In the genomic region with DNA sequence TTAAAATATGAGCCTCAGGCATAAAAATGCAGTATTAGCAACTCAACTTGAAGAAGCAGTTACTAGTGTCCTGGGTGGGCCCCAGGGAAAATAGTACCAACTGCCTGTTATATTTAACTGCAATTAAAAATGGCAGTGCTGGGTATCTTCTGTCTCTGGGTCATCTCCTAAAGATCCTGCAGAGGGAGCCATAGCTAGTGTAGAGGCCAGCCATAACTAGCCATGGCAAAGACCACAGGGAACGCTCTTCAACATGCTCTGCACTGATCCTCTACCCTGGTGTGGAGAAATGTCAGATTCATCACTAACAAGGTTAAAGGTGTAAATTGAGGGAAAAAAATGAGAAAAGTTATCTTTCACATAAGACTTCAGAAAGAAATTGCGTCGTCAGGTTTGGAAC, we compare ENCODE assay signal across 10 cellular contexts.
DNase-seq lines count a peak whose midpoint lies in the region; ATAC-seq, FAIRE-seq and TF ChIP-seq lines count a peak whose summit lies in the region.
"Had no signal": no experiment of that assay in that cellular context is flagged by ENCODE, and none has a peak within 500 bp of the region (broad histone marks: within the 10 kb centered on the region; RNA-seq: fewer than 3 reads in every experiment).

No MANE protein-coding gene starts in this region.

- no peak overlapping the region for H3K27ac Mint-ChIP-seq in GM23338
- H3K27ac Mint-ChIP-seq: activated naive CD4-positive, alpha-beta T cell treated with anti-CD3 and anti-CD28 coated beads, Interleukin-2, amount 50 U/mL, for 72 hours had no signal

- H3K4me1 Mint-ChIP-seq in GM23338, result peaks cover 2% of the 10 kb centered on the region; the same call in 1 of the 3 replicates

- H3K9me3 ChIP-seq in WERI-Rb-1 (ENCODE audit: severe bottlenecking) (no peaks in the 10 kb centered on the region), kidney (ENCODE audit: control insufficient read depth in 1 of 2, low read length in 2 of 2) (no peaks in the 10 kb centered on the region), small intestine (ENCODE audit: control insufficient read depth, low read depth) (peaks cover 4% of the 10 kb centered on the region)

- H3K27me3 Mint-ChIP-seq in GM23338 (ENCODE audit: insufficient read depth, low read depth, poor library complexity), result peaks cover 13% of the 10 kb centered on the region

- H3K9ac ChIP-seq in kidney (ENCODE audit: low read length in 2 of 2), result no peak overlapping the region
- H3K9ac ChIP-seq: parathyroid adenoma had no signal

- no peak for FAIRE-seq in kidney (lab: Jason Lieb, UNC)
- no peak for FAIRE-seq in small intestine (lab: Jason Lieb, UNC)

- H2AFZ ChIP-seq in GM23338, result no peak overlapping the region
- H2AFZ ChIP-seq: parathyroid adenoma had no signal

- DNase-seq in AML-193 (lab: John Stamatoyannopoulos, UW) (peak; percentile 8 to 9), GM23338 (ENCODE audit: low spot score) (peak; percentile 81), WERI-Rb-1 (peak; percentile 38), kidney (no peak), C1 segment of cervical spinal cord (lab: John Stamatoyannopoulos, UW) (no peak), small intestine (no peak), NK-92 (lab: John Stamatoyannopoulos, UW; ENCODE audit: unreplicated experiment) (no peak), glomerular visceral epithelial cell (ENCODE audit: extremely low spot score) (no peak)

- H3K4me3 ChIP-seq in GM23338, result no peak overlapping the region
- no peak overlapping the region for H3K4me3 ChIP-seq in WERI-Rb-1 (ENCODE audit: low read depth, low read length)
- no peak overlapping the region for H3K4me3 ChIP-seq in kidney (ENCODE audit: low read length in 2 of 2)
- no peak overlapping the region for H3K4me3 ChIP-seq in small intestine (ENCODE audit: low read depth in 1 of 2, low read length in 2 of 2)

- H3K36me3 ChIP-seq in GM23338 (ENCODE audit: insufficient read depth), result no peaks in the 10 kb centered on the region
- H3K36me3 ChIP-seq in WERI-Rb-1, result no peaks in the 10 kb centered on the region
- H3K36me3 ChIP-seq in kidney (ENCODE audit: control insufficient read depth in 1 of 2, insufficient read depth in 2 of 2, low read length in 2 of 2), result no peaks in the 10 kb centered on the region
- no peaks in the 10 kb centered on the region for H3K36me3 ChIP-seq in small intestine (ENCODE audit: control insufficient read depth in 2 of 2, insufficient read depth in 2 of 2, low read length in 2 of 2)

- H3K27me3 ChIP-seq in GM23338 (ENCODE audit: insufficient read depth) (no peaks in the 10 kb centered on the region), WERI-Rb-1 (ENCODE audit: insufficient read depth, low read depth, severe bottlenecking) (no peaks in the 10 kb centered on the region), small intestine (ENCODE audit: control insufficient read depth in 2 of 2, insufficient read depth in 2 of 2, low read length in 2 of 2) (no peaks in the 10 kb centered on the region)

- no peaks in the 10 kb centered on the region for H3K9me2 ChIP-seq in GM23338 (ENCODE audit: insufficient read depth)

- H3K9me3 Mint-ChIP-seq in GM23338, result peaks cover 74% of the 10 kb centered on the region

- peak; percentile 70 to 75 for TF ChIP-seq CTCF in GM23338 (conservative IDR thresholded peaks at IDR 0.05; ENCODE audit: low read depth in 2 of 2)
- TF ChIP-seq CTCF in WERI-Rb-1 (IDR thresholded peaks at IDR 0.05; ENCODE audit: low read depth, low read length), result peak; percentile 65
- peak; percentile 8 for TF ChIP-seq CTCF in kidney (IDR thresholded peaks at IDR 0.05; ENCODE audit: borderline replicate concordance, extremely low read depth, insufficient read depth)

- intact Hi-C loops in kidney (cut with DNase I), result no loop called here

- H3K36me3 Mint-ChIP-seq in GM23338 (ENCODE audit: low read depth), result peaks cover 4% of the 10 kb centered on the region; the same call in 1 of the 3 replicates

- H3K4me1 ChIP-seq in GM23338 (ENCODE audit: insufficient read depth) (no peaks in the 10 kb centered on the region), kidney (ENCODE audit: control insufficient read depth in 1 of 2, insufficient read depth in 1 of 2, low read depth in 1 of 2, low read length in 2 of 2) (no peaks in the 10 kb centered on the region), small intestine (ENCODE audit: control insufficient read depth in 2 of 2, insufficient read depth in 1 of 2, low read depth in 1 of 2, low read length in 1 of 2) (no peaks in the 10 kb centered on the region)
- H3K4me1 ChIP-seq: parathyroid adenoma had no signal

- WGBS in small intestine, 3 donors, result 80 to 85% (median 83%) methylated on average over 3 of the region's 3 CpGs

- no peak overlapping the region for H3K4me2 ChIP-seq in GM23338

- no peak overlapping the region for H3K4me3 Mint-ChIP-seq in GM23338

- H4K20me1 ChIP-seq in GM23338 (replicated peaks; ENCODE audit: insufficient read depth), result no peaks in the 10 kb centered on the region

- no peaks in the 10 kb centered on the region for H3F3A ChIP-seq in GM23338 (replicated peaks; ENCODE audit: low read depth)

- H3K27ac ChIP-seq in GM23338 (ENCODE audit: low read depth), result no peak overlapping the region
- H3K27ac ChIP-seq in WERI-Rb-1, result no peak overlapping the region
- H3K27ac ChIP-seq in kidney (ENCODE audit: low read depth in 2 of 2, low read length in 2 of 2), result no peak overlapping the region
- no peak overlapping the region for H3K27ac ChIP-seq in small intestine (ENCODE audit: low read depth in 1 of 2, low read length in 1 of 2)
- H3K27ac ChIP-seq: parathyroid adenoma had no signal

- no peaks in the 10 kb centered on the region for H3K79me2 ChIP-seq in GM23338 (replicated peaks; ENCODE audit: insufficient read depth)
- H3K79me2 ChIP-seq: parathyroid adenoma had no signal

- ATAC-seq in GM23338, result peak; percentile 62
- ATAC-seq: activated naive CD4-positive, alpha-beta T cell treated with anti-CD3 and anti-CD28 coated beads, Interleukin-2, amount 50 U/mL, for 72 hours had no signal

TF ChIP-seq in GM23338, 12 proteins besides CTCF, POLR2A, EP300 and RAD21 (continues in another document):
- TF ChIP-seq JUNB (IDR thresholded peaks at IDR 0.05; ENCODE audit: unreplicated experiment) (no peak), NANOG (IDR thresholded peaks at IDR 0.05; ENCODE audit: borderline replicate concordance) (no peak), POLR2AphosphoS5 (IDR thresholded peaks at IDR 0.05; ENCODE audit: low read depth) (peak; percentile 44)
- TF ChIP-seq, protein P1, sequence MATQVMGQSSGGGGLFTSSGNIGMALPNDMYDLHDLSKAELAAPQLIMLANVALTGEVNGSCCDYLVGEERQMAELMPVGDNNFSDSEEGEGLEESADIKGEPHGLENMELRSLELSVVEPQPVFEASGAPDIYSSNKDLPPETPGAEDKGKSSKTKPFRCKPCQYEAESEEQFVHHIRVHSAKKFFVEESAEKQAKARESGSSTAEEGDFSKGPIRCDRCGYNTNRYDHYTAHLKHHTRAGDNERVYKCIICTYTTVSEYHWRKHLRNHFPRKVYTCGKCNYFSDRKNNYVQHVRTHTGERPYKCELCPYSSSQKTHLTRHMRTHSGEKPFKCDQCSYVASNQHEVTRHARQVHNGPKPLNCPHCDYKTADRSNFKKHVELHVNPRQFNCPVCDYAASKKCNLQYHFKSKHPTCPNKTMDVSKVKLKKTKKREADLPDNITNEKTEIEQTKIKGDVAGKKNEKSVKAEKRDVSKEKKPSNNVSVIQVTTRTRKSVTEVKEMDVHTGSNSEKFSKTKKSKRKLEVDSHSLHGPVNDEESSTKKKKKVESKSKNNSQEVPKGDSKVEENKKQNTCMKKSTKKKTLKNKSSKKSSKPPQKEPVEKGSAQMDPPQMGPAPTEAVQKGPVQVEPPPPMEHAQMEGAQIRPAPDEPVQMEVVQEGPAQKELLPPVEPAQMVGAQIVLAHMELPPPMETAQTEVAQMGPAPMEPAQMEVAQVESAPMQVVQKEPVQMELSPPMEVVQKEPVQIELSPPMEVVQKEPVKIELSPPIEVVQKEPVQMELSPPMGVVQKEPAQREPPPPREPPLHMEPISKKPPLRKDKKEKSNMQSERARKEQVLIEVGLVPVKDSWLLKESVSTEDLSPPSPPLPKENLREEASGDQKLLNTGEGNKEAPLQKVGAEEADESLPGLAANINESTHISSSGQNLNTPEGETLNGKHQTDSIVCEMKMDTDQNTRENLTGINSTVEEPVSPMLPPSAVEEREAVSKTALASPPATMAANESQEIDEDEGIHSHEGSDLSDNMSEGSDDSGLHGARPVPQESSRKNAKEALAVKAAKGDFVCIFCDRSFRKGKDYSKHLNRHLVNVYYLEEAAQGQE (IDR thresholded peaks at IDR 0.05; ENCODE audit: unreplicated experiment), result no peak
- TF ChIP-seq, protein P2, sequence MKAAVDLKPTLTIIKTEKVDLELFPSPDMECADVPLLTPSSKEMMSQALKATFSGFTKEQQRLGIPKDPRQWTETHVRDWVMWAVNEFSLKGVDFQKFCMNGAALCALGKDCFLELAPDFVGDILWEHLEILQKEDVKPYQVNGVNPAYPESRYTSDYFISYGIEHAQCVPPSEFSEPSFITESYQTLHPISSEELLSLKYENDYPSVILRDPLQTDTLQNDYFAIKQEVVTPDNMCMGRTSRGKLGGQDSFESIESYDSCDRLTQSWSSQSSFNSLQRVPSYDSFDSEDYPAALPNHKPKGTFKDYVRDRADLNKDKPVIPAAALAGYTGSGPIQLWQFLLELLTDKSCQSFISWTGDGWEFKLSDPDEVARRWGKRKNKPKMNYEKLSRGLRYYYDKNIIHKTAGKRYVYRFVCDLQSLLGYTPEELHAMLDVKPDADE (IDR thresholded peaks at IDR 0.05), result no peak

Comparison
In these comparisons a context has a peak if more than half of its experiments do, and no peak if none do; other contexts are left out.
1. DNase-seq: peak in AML-193 (2 of 2), GM23338 (single experiment) and WERI-Rb-1 (single experiment); none in kidney (single experiment), C1 segment of cervical spinal cord (0 of 14), small intestine (single experiment), NK-92 (single experiment) and glomerular visceral epithelial cell (single experiment).
2. CTCF ChIP-seq: peak in every context shown above with its lines; median percentile 72 in GM23338; 65 in WERI-Rb-1; 8 in kidney.